In genomic region chr1:10796029-10796944, GRCh38 we compare ENCODE assay signal across 1 cellular context.
TF ChIP-seq lines count a peak whose summit lies in the region.

Gene CASZ1, minus strand, starts transcription at chr1:10796646. Its CDS starts 102,757 bp downstream, at chr1:10693889.

TF ChIP-seq in HepG2, 621 proteins besides CTCF, POLR2A, EP300 and RAD21 (continued from another document):
- TF ChIP-seq ZNF597 (CRISPR knock-in tag; IDR thresholded peaks at IDR 0.05) = no peak
- TF ChIP-seq PRDM15 (CRISPR knock-in tag; IDR thresholded peaks at IDR 0.05) = peak; percentile 100
- no peak for TF ChIP-seq PTBP1 (IDR thresholded peaks at IDR 0.05; ENCODE audit: low read depth, low read length, poor library complexity, severe bottlenecking)
- TF ChIP-seq SNAPC4 (CRISPR knock-in tag; IDR thresholded peaks at IDR 0.05) = no peak
- no peak for TF ChIP-seq ZNF354B (CRISPR knock-in tag; IDR thresholded peaks at IDR 0.05)
- TF ChIP-seq HNRNPLL (IDR thresholded peaks at IDR 0.05; ENCODE audit: low read depth, low read length, poor library complexity, severe bottlenecking) = peak; percentile 45
- TF ChIP-seq ZGPAT (CRISPR knock-in tag; IDR thresholded peaks at IDR 0.05) = peak; percentile 57; the same call in 1 of the 2 replicates
- TF ChIP-seq ELF1 (CRISPR knock-in tag; IDR thresholded peaks at IDR 0.05) = no peak
- peak; percentile 40; the same call in 1 of the 2 replicates for TF ChIP-seq TSC22D2 (CRISPR knock-in tag; IDR thresholded peaks at IDR 0.05; ENCODE audit: borderline replicate concordance)
- TF ChIP-seq NFYB (CRISPR knock-in tag; IDR thresholded peaks at IDR 0.05) = no peak
- TF ChIP-seq REL (CRISPR knock-in tag; conservative IDR thresholded peaks at IDR 0.05) = no peak
- TF ChIP-seq ETV6 (CRISPR knock-in tag; conservative IDR thresholded peaks at IDR 0.05) = 0 out of 2 replicates have a peak, but pooled peaks have one; percentile 23
- TF ChIP-seq PHF21A (CRISPR knock-in tag; IDR thresholded peaks at IDR 0.05) = peak; percentile 39; the same call in 1 of the 2 replicates
- peak; percentile 73 for TF ChIP-seq HOXA5 (CRISPR knock-in tag; IDR thresholded peaks at IDR 0.05)
- TF ChIP-seq ZSCAN31 (CRISPR knock-in tag; IDR thresholded peaks at IDR 0.05; ENCODE audit: low read depth) = no peak
- peak; percentile 61; the same call in 1 of the 2 replicates for TF ChIP-seq TFDP2 (CRISPR knock-in tag; IDR thresholded peaks at IDR 0.05)
- peak; percentile 66; the same call in 1 of the 2 replicates for TF ChIP-seq CCDC6 (CRISPR knock-in tag; IDR thresholded peaks at IDR 0.05)
- peak; percentile 33; the same call in 1 of the 2 replicates for TF ChIP-seq TFDP1 (CRISPR knock-in tag; IDR thresholded peaks at IDR 0.05; ENCODE audit: borderline replicate concordance)
- peak; percentile 59; the same call in 1 of the 2 replicates for TF ChIP-seq ZNF792 (CRISPR knock-in tag; IDR thresholded peaks at IDR 0.05)
- TF ChIP-seq MTF2 (CRISPR knock-in tag; IDR thresholded peaks at IDR 0.05; ENCODE audit: borderline replicate concordance) = peak; percentile 72; the same call in 1 of the 2 replicates
- TF ChIP-seq HDAC2 (CRISPR knock-in tag; IDR thresholded peaks at IDR 0.05) = peak; percentile 47; the same call in 1 of the 2 replicates
- peak; percentile 34; the same call in 1 of the 2 replicates for TF ChIP-seq MAX (IDR thresholded peaks at IDR 0.05)
- TF ChIP-seq HCFC1 (IDR thresholded peaks at IDR 0.05; ENCODE audit: low read depth, low read length) = no peak
- TF ChIP-seq ATF6 (CRISPR knock-in tag; conservative IDR thresholded peaks at IDR 0.05) = no peak
- 0 out of 2 replicates have a peak, but pooled peaks have one; percentile 47 for TF ChIP-seq AHR (CRISPR knock-in tag; IDR thresholded peaks at IDR 0.05)
- 0 out of 2 replicates have a peak, but pooled peaks have one; percentile 24 for TF ChIP-seq BCL6 (CRISPR knock-in tag; IDR thresholded peaks at IDR 0.05)
- 0 out of 2 replicates have a peak, but pooled peaks have one; percentile 18 for TF ChIP-seq FOXA3 (CRISPR knock-in tag; IDR thresholded peaks at IDR 0.05)
- no peak for TF ChIP-seq HNRNPH1 (optimal IDR thresholded peaks at IDR 0.05; ENCODE audit: low read depth, low read length)
- 0 out of 2 replicates have a peak, but pooled peaks have one; percentile 60 for TF ChIP-seq TBX2 (CRISPR knock-in tag; IDR thresholded peaks at IDR 0.05; ENCODE audit: borderline replicate concordance)
- no peak for TF ChIP-seq MTA3 (CRISPR knock-in tag; IDR thresholded peaks at IDR 0.05)
- TF ChIP-seq HNF1B (CRISPR knock-in tag; IDR thresholded peaks at IDR 0.05) = 0 out of 2 replicates have a peak, but pooled peaks have one; percentile 35
- no peak for TF ChIP-seq ZNF263 (CRISPR knock-in tag; IDR thresholded peaks at IDR 0.05)
